ENCODE assay signal across 38 cellular contexts in the genomic region with DNA sequence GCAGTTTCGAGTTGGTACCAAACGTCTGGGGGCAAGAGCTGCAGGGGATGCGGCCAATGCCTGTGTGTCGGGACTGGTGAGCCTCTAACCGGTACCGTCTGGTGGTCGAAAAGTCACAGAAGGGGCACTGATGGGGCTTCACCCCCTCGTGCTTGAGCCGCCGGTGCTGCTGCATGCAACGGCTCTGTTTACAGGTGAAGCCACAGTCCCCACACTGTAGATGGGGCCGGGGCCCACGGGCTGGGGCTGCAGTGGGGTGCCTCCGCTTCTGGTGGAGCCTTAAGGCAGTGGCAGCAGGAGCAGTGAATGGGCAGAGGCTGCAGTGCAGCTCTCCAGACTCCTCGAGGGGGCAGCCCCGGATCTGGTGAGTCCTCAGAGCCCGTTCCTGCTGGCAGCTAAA.
"Had no signal": no experiment of that assay in that cellular context is flagged by ENCODE, and none has a peak within 500 bp of the region (broad histone marks: within the 10 kb centered on the region; RNA-seq: fewer than 3 reads in every experiment).

No MANE protein-coding gene starts in this region.

- H3K27me3 Mint-ChIP-seq: activated B cell treated with CpG ODN at 0.5 μM for 24 hours; activated CD4-positive, alpha-beta memory T cell treated with anti-CD3 and anti-CD28 coated beads for 36 hours; activated CD8-positive, alpha-beta memory T cell treated with anti-CD3 and anti-CD28 coated beads, Interleukin-2, amount 10 ng/mL, durations not matched to agents 7 days and 5 days; activated naive CD8-positive, alpha-beta T cell treated with anti-CD3 and anti-CD28 coated beads, Interleukin-2, amount 10 ng/mL, durations not matched to agents 7 days and 5 days; activated T-helper 17 cell treated with anti-CD3 and anti-CD28 coated beads, Interleukin-2, amount 50 U/mL, for 72 hours had no signal

- H3K9me3 ChIP-seq: adrenal gland, body of pancreas, breast epithelium, MG63, Peyer's patch had no signal

- H3K4me3 ChIP-seq: adrenal gland, body of pancreas, breast epithelium, MG63, Peyer's patch had no signal

- ATAC-seq: activated CD8-positive, alpha-beta memory T cell treated with anti-CD3 and anti-CD28 coated beads, Interleukin-2, amount 10 ng/mL, durations not matched to agents 7 days and 5 days; activated T-cell treated with anti-CD3 and anti-CD28 coated beads, Interleukin-2, amount 50 U/mL, for 72 hours; activated T-helper 17 cell treated with anti-CD3 and anti-CD28 coated beads, Interleukin-2, amount 50 U/mL, for 72 hours; body of pancreas; PC-3 had no signal

- H3K27ac ChIP-seq: adrenal gland, body of pancreas, breast epithelium, Peyer's patch, VCaP had no signal

- H3K9me3 Mint-ChIP-seq: activated B cell treated with CpG ODN at 0.5 μM for 24 hours; activated CD4-positive, alpha-beta memory T cell treated with anti-CD3 and anti-CD28 coated beads for 36 hours; activated naive CD8-positive, alpha-beta T cell treated with anti-CD3 and anti-CD28 coated beads, Interleukin-2, amount 10 ng/mL, durations not matched to agents 7 days and 5 days; activated T-cell treated with anti-CD3 and anti-CD28 coated beads, Interleukin-2, amount 50 U/mL, for 72 hours; activated T-helper 17 cell treated with anti-CD3 and anti-CD28 coated beads, Interleukin-2, amount 50 U/mL, for 72 hours had no signal

- H3K4me1 ChIP-seq: adrenal gland, breast epithelium, Peyer's patch had no signal

- H3K4me1 Mint-ChIP-seq: activated B cell treated with CpG ODN at 0.5 μM for 24 hours; activated CD8-positive, alpha-beta memory T cell treated with anti-CD3 and anti-CD28 coated beads, Interleukin-2, amount 10 ng/mL, durations not matched to agents 7 days and 5 days; activated T-helper 17 cell treated with anti-CD3 and anti-CD28 coated beads, Interleukin-2, amount 50 U/mL, for 72 hours had no signal

- H3K27me3 ChIP-seq: adrenal gland, body of pancreas, breast epithelium, MG63, Peyer's patch had no signal

- H3K27ac Mint-ChIP-seq: activated B cell treated with CpG ODN at 0.5 μM for 24 hours; activated CD4-positive, alpha-beta memory T cell treated with anti-CD3 and anti-CD28 coated beads for 36 hours; activated CD8-positive, alpha-beta memory T cell treated with anti-CD3 and anti-CD28 coated beads, Interleukin-2, amount 10 ng/mL, durations not matched to agents 7 days and 5 days; activated naive CD8-positive, alpha-beta T cell treated with anti-CD3 and anti-CD28 coated beads, Interleukin-2, amount 10 ng/mL, durations not matched to agents 7 days and 5 days; activated T-cell treated with anti-CD3 and anti-CD28 coated beads, Interleukin-2, amount 50 U/mL, for 72 hours; activated T-helper 17 cell treated with anti-CD3 and anti-CD28 coated beads, Interleukin-2, amount 50 U/mL, for 72 hours had no signal

- H3K4me3 Mint-ChIP-seq: activated B cell treated with CpG ODN at 0.5 μM for 24 hours; activated CD4-positive, alpha-beta memory T cell treated with anti-CD3 and anti-CD28 coated beads for 36 hours; activated CD8-positive, alpha-beta memory T cell treated with anti-CD3 and anti-CD28 coated beads, Interleukin-2, amount 10 ng/mL, durations not matched to agents 7 days and 5 days; activated naive CD8-positive, alpha-beta T cell treated with anti-CD3 and anti-CD28 coated beads, Interleukin-2, amount 10 ng/mL, durations not matched to agents 7 days and 5 days; activated T-cell treated with anti-CD3 and anti-CD28 coated beads, Interleukin-2, amount 50 U/mL, for 72 hours; activated T-helper 17 cell treated with anti-CD3 and anti-CD28 coated beads, Interleukin-2, amount 50 U/mL, for 72 hours had no signal

- DNase-seq: activated B cell treated with CpG ODN at 0.5 μM for 24 hours; activated CD4-positive, alpha-beta memory T cell treated with anti-CD3 and anti-CD28 coated beads for 36 hours; activated CD4-positive, alpha-beta T cell treated with anti-CD3 and anti-CD28 coated beads for 4 hours; activated CD4-positive, alpha-beta T cell treated with anti-CD3 and anti-CD28 coated beads, Interleukin-2, amount 50 U/mL, for 1 hour; activated CD4-positive, CD25-positive, alpha-beta regulatory T cell treated with anti-CD3 and anti-CD28 coated beads, Interleukin-2, amount 50 U/mL, for 72 hours; activated CD8-positive, alpha-beta memory T cell treated with anti-CD3 and anti-CD28 coated beads, Interleukin-2, amount 10 ng/mL, durations not matched to agents 7 days and 5 days; activated CD8-positive, alpha-beta memory T cell treated with anti-CD3 and anti-CD28 coated beads, Interleukin-2, amount 50 U/mL, for 48 hours; activated effector memory CD4-positive, alpha-beta T cell treated with anti-CD3 and anti-CD28 coated beads, Interleukin-2, amount 50 U/mL, for 16 hours; activated naive CD4-positive, alpha-beta T cell; activated naive CD4-positive, alpha-beta T cell treated with anti-CD3 and anti-CD28 coated beads, Interleukin-2, amount 50 U/mL, for 16 hours; activated naive CD8-positive, alpha-beta T cell treated with anti-CD3 and anti-CD28 coated beads, Interleukin-2, amount 10 ng/mL, durations not matched to agents 7 days and 5 days; activated T-cell treated with anti-CD3 and anti-CD28 coated beads, Interleukin-2, amount 50 U/mL, for 1 hour; activated T-cell treated with anti-CD3 and anti-CD28 coated beads, Interleukin-2, amount 50 U/mL, for 72 hours; adrenal gland; body of pancreas; Kasumi-1; KG1; MG63; NCI-H1048; NCI-H1105 treated with DMSO at 0.1 percent for 48 hours; NCI-H1436; NCI-H1694; NCI-H1930; NCI-H2081 treated with DMSO at 0.1 percent for 48 hours; NCI-H345; NCI-H524 treated with DMSO at 0.1 percent for 48 hours; NK-92 treated with Interleukin-12 subunit alpha and Interleukin-12 subunit beta, amount 100 ng/mL, for 24 hours; PC-3; Peyer's patch; Right ventricle myocardium superior; RPMI8226; SW 1271; T-helper 1 cell; T-helper 2 cell; T-helper 9 cell had no signal
